20 cellular contexts compared by ENCODE assay signal in genomic region chr1:32263744-32264143, GRCh38. TPM values are rescaled to one million over a fixed set of nuclear protein-coding genes. Genes with fewer than 3 reads are reported as not detected.
A peak's percentile ranks its signal among the peaks of the same experiment; 100 is the strongest.
DNase-seq lines count a peak whose midpoint lies in the region; ATAC-seq, FAIRE-seq and TF ChIP-seq lines count a peak whose summit lies in the region.
"Had no signal": no experiment of that assay in that cellular context is flagged by ENCODE, and none has a peak within 500 bp of the region (broad histone marks: within the 10 kb centered on the region; RNA-seq: fewer than 3 reads in every experiment).

No MANE protein-coding gene starts in this region.

- H3K79me2 ChIP-seq in Karpas-422 (ENCODE audit: low read length) (no peaks in the 10 kb centered on the region), K562 (ENCODE audit: control insufficient read depth, insufficient read depth, low read length) (no peaks in the 10 kb centered on the region), H9 (ENCODE audit: insufficient read depth, low read length) (no peaks in the 10 kb centered on the region; the same call in 1 of the 2 replicates)

- TF ChIP-seq CTCF in K562 (IDR thresholded peaks at IDR 0.05 in 2 of 3, conservative IDR thresholded peaks at IDR 0.05 in 1 of 3; ENCODE audit: insufficient read depth in 2 of 3, low read depth in 1 of 3, low read length in 3 of 3) (no peak), H9 (conservative IDR thresholded peaks at IDR 0.05) (no peak), testis (IDR thresholded peaks at IDR 0.05) (no peak)

- WGBS in K562 (ENCODE audit: insufficient coverage, low coverage, missing lambda C conversion rate): 41% methylated on average over 4 of the region's 4 CpGs
- WGBS in H9 (ENCODE audit: extremely low coverage, insufficient read length, low lambda C conversion rate): no CpG with 5 or more reads among the region's 4 CpGs
- WGBS in testis, 2 donors: 89 to 93% methylated on average over 4 of the region's 4 CpGs

- no peaks in the 10 kb centered on the region for H3K9me3 Mint-ChIP-seq in activated naive CD4-positive, alpha-beta T cell treated with anti-CD3 and anti-CD28 coated beads for 36 hours
- no peaks in the 10 kb centered on the region; a peak in 1 of 5 replicates for H3K9me3 Mint-ChIP-seq in H9
- H3K9me3 Mint-ChIP-seq: endodermal cell had no signal

- H4K5ac ChIP-seq in H9 (ENCODE audit: insufficient read length, low read depth, low read length): no peak overlapping the region

- H3K27me3 ChIP-seq in Karpas-422 (ENCODE audit: low read length) (no peaks in the 10 kb centered on the region), K562 (ENCODE audit: control insufficient read depth in 2 of 2, insufficient read depth in 2 of 2, low read length in 2 of 2) (no peaks in the 10 kb centered on the region), H9 (ENCODE audit: insufficient read depth, low read length) (no peaks in the 10 kb centered on the region), testis (no peaks in the 10 kb centered on the region)
- H3K27me3 ChIP-seq: breast epithelium, gastroesophageal sphincter, upper lobe of left lung had no signal

- ATAC-seq in K562: peak; percentile 56
- ATAC-seq in GM19397 (IDR thresholded peaks at IDR 0.05; ENCODE audit: unreplicated experiment): no peak
- ATAC-seq: gastroesophageal sphincter, HepG2 had no signal

- no peak for TF ChIP-seq POLR2A in K562 (conservative IDR thresholded peaks at IDR 0.05)
- no peak for TF ChIP-seq POLR2A in testis (IDR thresholded peaks at IDR 0.05)

- H3K9me2 ChIP-seq in Karpas-422 (replicated peaks; ENCODE audit: insufficient read depth, low read length): no peaks in the 10 kb centered on the region

- intact Hi-C loops in activated naive CD4-positive, alpha-beta T cell treated with anti-CD3 and anti-CD28 coated beads for 36 hours (cut with micrococcal nuclease): loop anchor here (1.0 kb wide), 2 partner anchors 10 kb away; no protein-coding TSS in a partner anchor
- intact Hi-C loops in K562 (cut with micrococcal nuclease) (no loop called here), testis (cut with DNase I; ENCODE audit: low total_unique reads) (no loop called here)

- no peak for TF ChIP-seq RAD21 in K562 (CRISPR knock-in tag; conservative IDR thresholded peaks at IDR 0.05 in 1 of 2, IDR thresholded peaks at IDR 0.05 in 1 of 2)

- CTCF ChIA-PET in activated naive CD4-positive, alpha-beta T cell treated with anti-CD3 and anti-CD28 coated beads for 36 hours (lab: Charles Lee): interaction anchor here (1.3 kb wide), 1 partner anchor 15 kb away, joined by 6 read pairs; no protein-coding TSS in a partner anchor
- CTCF ChIA-PET in K562 (lab: Yijun Ruan, JAX; ENCODE audit: low intra/inter-chr PET ratio): no interaction called here

- no peak for TF ChIP-seq EP300 in K562 (IDR thresholded peaks at IDR 0.05; ENCODE audit: low read length)

- H3K4me1 ChIP-seq in Karpas-422 (ENCODE audit: low read length): peaks cover 29% of the 10 kb centered on the region
- peaks cover 0 to 9% of the 10 kb centered on the region in 2 experiments; a peak in 2 of 5 replicates for H3K4me1 ChIP-seq in K562 (replicated peaks in 1 of 2; ENCODE audit: control insufficient read depth in 2 of 2, insufficient read depth in 2 of 2, low read length in 2 of 2)
- H3K4me1 ChIP-seq in H9 (ENCODE audit: insufficient read depth, low read length): no peaks in the 10 kb centered on the region
- no peaks in the 10 kb centered on the region for H3K4me1 ChIP-seq in testis
- H3K4me1 ChIP-seq: breast epithelium, gastroesophageal sphincter, prostate gland had no signal

- peak overlapping the region; percentile 30; the same call in 1 of the 2 replicates for H3K4me3 ChIP-seq in Karpas-422 (ENCODE audit: low read length)
- H3K4me3 ChIP-seq in K562: no peak overlapping the region
- no peak overlapping the region for H3K4me3 ChIP-seq in testis
- H3K4me3 ChIP-seq: breast epithelium, gastroesophageal sphincter, prostate gland, upper lobe of left lung had no signal

- POLR2A ChIA-PET in K562 (lab: Yijun Ruan, JAX): no interaction called here

- H4K91ac ChIP-seq in H9 (ENCODE audit: insufficient read length, low read depth, low read length): no peak overlapping the region

- no peak for FAIRE-seq in K562 (lab: Jason Lieb, UNC)
- FAIRE-seq: HepG2, islet of Langerhans, TTC549 had no signal

- peak; percentile 48 for DNase-seq in activated naive CD4-positive, alpha-beta T cell treated with anti-CD3 and anti-CD28 coated beads for 36 hours
- DNase-seq in activated naive CD4-positive, alpha-beta T cell treated with anti-CD3 and anti-CD28 coated beads, Interleukin-2, amount 50 U/mL, for 16 hours: no peak
- DNase-seq in Karpas-422 (peak; percentile 79), K562 (ENCODE audit: extremely low read depth in 1 of 4, low spot score in 3 of 4) (peak in 1 of 4 experiments; percentile 5), H9 (no peak), testis (no peak), NCI-H446 (lab: John Stamatoyannopoulos, UW) (no peak)
- DNase-seq: endodermal cell; NCI-H1694; NCI-H526 treated with DMSO at 0.1 percent for 48 hours; stimulated activated CD4-positive, alpha-beta T cell treated with anti-CD3 and anti-CD28 coated beads, Interleukin-15, amount 100 ng/mL, for 24 hours; upper lobe of left lung had no signal

- no peaks in the 10 kb centered on the region for H3K79me1 ChIP-seq in H9 (ENCODE audit: insufficient read depth, low read depth, low read length, poor library complexity, severe bottlenecking)

- H4K8ac ChIP-seq in H9 (replicated peaks; ENCODE audit: insufficient read length, low read depth, low read length): no peak overlapping the region

- no peak overlapping the region for H3K23ac ChIP-seq in H9 (ENCODE audit: insufficient read length, low read depth, low read length)

- in situ Hi-C loops in K562 (cut with MboI): no loop called here

- H3K4ac ChIP-seq in H9 (ENCODE audit: low read depth, low read length): no peak overlapping the region

- no peak overlapping the region for H3K4me3 Mint-ChIP-seq in activated naive CD4-positive, alpha-beta T cell treated with anti-CD3 and anti-CD28 coated beads for 36 hours
- H3K4me3 Mint-ChIP-seq in H9: no peak overlapping the region
- H3K4me3 Mint-ChIP-seq: endodermal cell had no signal

- H3K4me2 ChIP-seq in Karpas-422 (ENCODE audit: low read depth, low read length, poor library complexity, severe bottlenecking) (peak overlapping the region; percentile 66), K562 (ENCODE audit: insufficient read depth, low read length) (no peak overlapping the region), H9 (ENCODE audit: insufficient read depth, insufficient read length, low read length) (no peak overlapping the region)

- no peak overlapping the region for H3K18ac ChIP-seq in H9 (ENCODE audit: insufficient read length, low read depth, low read length)

- no TSS peak for BruUV-seq in K562 (replicated peaks; lab: Mats Ljungman, UMichigan)

- H3K9me3 ChIP-seq in Karpas-422 (ENCODE audit: low read length) (no peaks in the 10 kb centered on the region), K562 (replicated peaks; ENCODE audit: control insufficient read depth, insufficient read depth, low read depth, low read length) (no peaks in the 10 kb centered on the region), H9 (ENCODE audit: control insufficient read depth, low read depth, low read length) (no peaks in the 10 kb centered on the region), testis (no peaks in the 10 kb centered on the region)
- H3K9me3 ChIP-seq: breast epithelium, gastroesophageal sphincter, prostate gland, upper lobe of left lung had no signal

- no peaks in the 10 kb centered on the region for H3K23me2 ChIP-seq in H9 (ENCODE audit: insufficient read length, low read depth, low read length, poor library complexity, severe bottlenecking)

- H3K9ac ChIP-seq in Karpas-422 (ENCODE audit: low read length): peak overlapping the region; percentile 39; the same call in 1 of the 2 replicates
- no peak overlapping the region for H3K9ac ChIP-seq in K562 (ENCODE audit: insufficient read depth in 1 of 2, low read depth in 2 of 2, low read length in 2 of 2)
- no peak overlapping the region for H3K9ac ChIP-seq in H9 (ENCODE audit: extremely low read depth, insufficient read length, low read length)

- H2AK5ac ChIP-seq in H9 (ENCODE audit: insufficient read length, low read length): no peak overlapping the region

- H2BK5ac ChIP-seq in H9 (ENCODE audit: insufficient read length, low read length): no peak overlapping the region

- no peak overlapping the region for H3T11ph ChIP-seq in H9 (ENCODE audit: low read length)

- H3K36me3 ChIP-seq in Karpas-422 (ENCODE audit: insufficient read depth, low read length): no peaks in the 10 kb centered on the region
- no peaks in the 10 kb centered on the region for H3K36me3 ChIP-seq in K562 (ENCODE audit: control insufficient read depth, insufficient read depth, low read length)
- H3K36me3 ChIP-seq in testis (ENCODE audit: low read depth, missing control alignments): no peaks in the 10 kb centered on the region
- H3K36me3 ChIP-seq: breast epithelium, gastroesophageal sphincter, prostate gland, upper lobe of left lung had no signal

- H3K9me1 ChIP-seq in K562 (ENCODE audit: control insufficient read depth, insufficient read depth, low read length): no peaks in the 10 kb centered on the region

- H2BK120ac ChIP-seq in H9 (ENCODE audit: low read depth, low read length, poor library complexity, severe bottlenecking): no peak overlapping the region

- H3K14ac ChIP-seq in H9 (ENCODE audit: insufficient read depth, low read length): no peak overlapping the region

- H3K36me3 Mint-ChIP-seq in activated naive CD4-positive, alpha-beta T cell treated with anti-CD3 and anti-CD28 coated beads for 36 hours (ENCODE audit: low read depth): peaks cover 23% of the 10 kb centered on the region
- no peaks in the 10 kb centered on the region for H3K36me3 Mint-ChIP-seq in H9 (ENCODE audit: insufficient read depth in 1 of 3, low read depth in 3 of 3)

- no peak overlapping the region for H2BK20ac ChIP-seq in H9 (ENCODE audit: low read depth, low read length, poor library complexity, severe bottlenecking)

- H3K56ac ChIP-seq in H9 (ENCODE audit: insufficient read length, low read depth, low read length): no peak overlapping the region

- H3K27ac Mint-ChIP-seq in activated naive CD4-positive, alpha-beta T cell treated with anti-CD3 and anti-CD28 coated beads for 36 hours: peak overlapping the region; percentile 89
- H3K27ac Mint-ChIP-seq in H9: no peak overlapping the region
- H3K27ac Mint-ChIP-seq: endodermal cell had no signal

- H2AFZ ChIP-seq in Karpas-422 (ENCODE audit: low read length) (peak overlapping the region; percentile 38), K562 (ENCODE audit: low read depth, low read length) (no peak overlapping the region), H9 (ENCODE audit: low read length) (no peak overlapping the region)

- H3K27me3 Mint-ChIP-seq in activated naive CD4-positive, alpha-beta T cell treated with anti-CD3 and anti-CD28 coated beads for 36 hours (ENCODE audit: low read depth): no peaks in the 10 kb centered on the region
- H3K27me3 Mint-ChIP-seq in H9 (ENCODE audit: low read depth): no peaks in the 10 kb centered on the region; the same call in 1 of the 2 replicates

- no peak overlapping the region for H2BK12ac ChIP-seq in H9 (ENCODE audit: insufficient read length, low read depth, low read length)

- H3K4me1 Mint-ChIP-seq in activated naive CD4-positive, alpha-beta T cell treated with anti-CD3 and anti-CD28 coated beads for 36 hours (ENCODE audit: low read depth): peaks cover 54% of the 10 kb centered on the region
- H3K4me1 Mint-ChIP-seq in H9: peaks cover 4 to 16% of the 10 kb centered on the region in 2 experiments
- H3K4me1 Mint-ChIP-seq: endodermal cell had no signal

- H3K27ac ChIP-seq in Karpas-422 (ENCODE audit: low read length) (peak overlapping the region; percentile 72), K562 (ENCODE audit: extremely low read depth, low read depth, low read length) (no peak overlapping the region), H9 (ENCODE audit: insufficient read length, low read depth, low read length) (no peak overlapping the region), testis (no peak overlapping the region)
- H3K27ac ChIP-seq: breast epithelium, gastroesophageal sphincter, prostate gland, upper lobe of left lung had no signal

- no peak overlapping the region for H2BK15ac ChIP-seq in H9 (ENCODE audit: low read depth, low read length)

- H4K20me1 ChIP-seq in Karpas-422 (ENCODE audit: insufficient read depth, low read depth, low read length) (no peaks in the 10 kb centered on the region), K562 (replicated peaks; ENCODE audit: control insufficient read depth, insufficient read depth, low read length) (no peaks in the 10 kb centered on the region), H9 (ENCODE audit: control insufficient read depth, insufficient read depth, insufficient read length) (no peaks in the 10 kb centered on the region)

RNA-seq across cellular contexts. Expression of gene LCK, which starts 12.7 kb away (rescaled TPM):
- 100 to 1,000 TPM; 156 to 164 TPM for total RNA-seq in activated naive CD4-positive, alpha-beta T cell treated with anti-CD3 and anti-CD28 coated beads for 36 hours
- total RNA-seq in Karpas-422 (2014; rRNA removed; shearing (Covaris generic); ENCODE audit: low replicate concordance): 12.0 and 26.1 TPM in 2 replicates
- not detected in 2 replicates for total RNA-seq in K562 (2011; cell fraction: chromatin; rRNA removed; ENCODE audit: low replicate concordance)
- not detected in 2 replicates for total RNA-seq in K562 (2011; cell fraction: nucleolus; rRNA removed)
- 0.81 TPM in 1 of 2 replicates, not detected in the other for total RNA-seq in K562 (2011; cell fraction: nucleoplasm; rRNA removed)
- total RNA-seq in K562 (2014; rRNA removed) (0.08 TPM in 1 of 2 replicates, not detected in the other), K562 (2014; rRNA removed; fragmentation: Illumina TruSeq; extraction: Trizol) (0.13 TPM in 1 of 2 replicates, not detected in the other), K562 (2015; rRNA removed; fragmentation: Illumina TruSeq; extraction: Trizol) (not detected in 2 replicates), K562 (2021) (0.38 and 0.47 TPM in 2 replicates), H9 (2021) (37.0 and 37.6 TPM in 2 replicates), testis (1 to 10 TPM in 1 of 2 donors, under 1 TPM in 1; 0.79 to 3.2 TPM)
- polyA plus RNA-seq in K562 (2011; rRNA removed) (not detected in 2 replicates), K562 (2014; fragmentation: Illumina TruSeq; extraction: Trizol) (0.04 TPM in 1 of 2 replicates, not detected in the other), K562 (2014; fragmentation: Nextera tagmentation; extraction: Ambion mirVana) (not detected), K562 (2014; rRNA removed) (0.13 TPM in 1 of 2 replicates, not detected in the other), testis (ENCODE audit: insufficient read depth, low read depth, low replicate concordance) (4.3 TPM)
- not detected in 2 replicates for polyA plus RNA-seq in K562 (2011; cell fraction: cytosol; rRNA removed)
- 0.41 TPM in 1 of 2 replicates, not detected in the other for polyA plus RNA-seq in K562 (2011; cell fraction: nucleus; rRNA removed)
- not detected in 2 replicates for polyA plus RNA-seq in K562 (2012)
- polyA minus RNA-seq in K562 (2011; rRNA and poly(A)+ RNA removed): not detected in 2 replicates
- polyA minus RNA-seq in K562 (2011; cell fraction: cytosol; rRNA and poly(A)+ RNA removed): not detected in 2 replicates
- polyA minus RNA-seq in K562 (2011; cell fraction: nucleus; rRNA and poly(A)+ RNA removed): not detected in 2 replicates

RNA-seq across cellular contexts. Expression of gene FAM167B, which starts 16.7 kb away (rescaled TPM):
- under 1 TPM; 0.38 to 0.42 TPM for total RNA-seq in activated naive CD4-positive, alpha-beta T cell treated with anti-CD3 and anti-CD28 coated beads for 36 hours
- total RNA-seq in Karpas-422 (2014; rRNA removed; shearing (Covaris generic); ENCODE audit: low replicate concordance): 1.5 TPM in 1 of 2 replicates, not detected in the other
- not detected in 2 replicates for total RNA-seq in K562 (2011; cell fraction: chromatin; rRNA removed; ENCODE audit: low replicate concordance)
- total RNA-seq in K562 (2011; cell fraction: nucleolus; rRNA removed): 0.33 TPM in 1 of 2 replicates, not detected in the other
- total RNA-seq in K562 (2011; cell fraction: nucleoplasm; rRNA removed): not detected in 2 replicates
- not detected in 2 replicates for total RNA-seq in K562 (2014; rRNA removed)
- total RNA-seq in K562 (2014; rRNA removed; fragmentation: Illumina TruSeq; extraction: Trizol): not detected in 2 replicates
- not detected in 2 replicates for total RNA-seq in K562 (2015; rRNA removed; fragmentation: Illumina TruSeq; extraction: Trizol)
- not detected in 2 replicates for total RNA-seq in K562 (2021)
- polyA plus RNA-seq in K562 (2011; rRNA removed): not detected in 2 replicates
- polyA plus RNA-seq in K562 (2011; cell fraction: cytosol; rRNA removed): not detected in 2 replicates
- not detected in 2 replicates for polyA plus RNA-seq in K562 (2011; cell fraction: nucleus; rRNA removed)
- polyA plus RNA-seq in K562 (2012): not detected in 2 replicates
- not detected in 2 replicates for polyA plus RNA-seq in K562 (2014; fragmentation: Illumina TruSeq; extraction: Trizol)
- not detected for polyA plus RNA-seq in K562 (2014; fragmentation: Nextera tagmentation; extraction: Ambion mirVana)
- not detected in 2 replicates for polyA plus RNA-seq in K562 (2014; rRNA removed)
- polyA minus RNA-seq in K562 (2011; rRNA and poly(A)+ RNA removed): not detected in 2 replicates
- polyA minus RNA-seq in K562 (2011; cell fraction: cytosol; rRNA and poly(A)+ RNA removed): not detected in 2 replicates
- polyA minus RNA-seq in K562 (2011; cell fraction: nucleus; rRNA and poly(A)+ RNA removed): not detected in 2 replicates
- 1.5 and 2.1 TPM in 2 replicates for total RNA-seq in H9 (2021)
- 1 to 10 TPM in 1 of 2 donors, under 1 TPM in 1; 0.99 to 1.6 TPM for total RNA-seq in testis
- polyA plus RNA-seq in testis (ENCODE audit: insufficient read depth, low read depth, low replicate concordance): 1.6 TPM
- total RNA-seq: Daoy had no signal

RNA-seq across cellular contexts. Expression of gene HDAC1, which starts 28.1 kb away (rescaled TPM):
- 100 to 1,000 TPM; 111 to 120 TPM for total RNA-seq in activated naive CD4-positive, alpha-beta T cell treated with anti-CD3 and anti-CD28 coated beads for 36 hours
- 201 and 257 TPM in 2 replicates for total RNA-seq in Karpas-422 (2014; rRNA removed; shearing (Covaris generic); ENCODE audit: low replicate concordance)
- 321 and 515 TPM in 2 replicates for total RNA-seq in K562 (2011; cell fraction: chromatin; rRNA removed; ENCODE audit: low replicate concordance)
- total RNA-seq in K562 (2011; cell fraction: nucleolus; rRNA removed): 309 and 314 TPM in 2 replicates
- 269 and 306 TPM in 2 replicates for total RNA-seq in K562 (2011; cell fraction: nucleoplasm; rRNA removed)
- total RNA-seq in K562 (2014; rRNA removed) (169 and 182 TPM in 2 replicates), K562 (2014; rRNA removed; fragmentation: Illumina TruSeq; extraction: Trizol) (193 and 197 TPM in 2 replicates), K562 (2015; rRNA removed; fragmentation: Illumina TruSeq; extraction: Trizol) (169 and 180 TPM in 2 replicates), K562 (2021) (182 and 185 TPM in 2 replicates), H9 (2021) (162 and 174 TPM in 2 replicates), testis (10 to 100 TPM; 83.1 to 99.2 TPM)
- polyA plus RNA-seq in K562 (2011; rRNA removed) (384 and 397 TPM in 2 replicates), K562 (2014; fragmentation: Illumina TruSeq; extraction: Trizol) (213 and 224 TPM in 2 replicates), K562 (2014; fragmentation: Nextera tagmentation; extraction: Ambion mirVana) (100 to 1,000 TPM; 183 to 205 TPM), K562 (2014; rRNA removed) (210 and 239 TPM in 2 replicates), testis (ENCODE audit: insufficient read depth, low read depth, low replicate concordance) (91.6 TPM)
- polyA plus RNA-seq in K562 (2011; cell fraction: cytosol; rRNA removed): 176 and 327 TPM in 2 replicates
- 496 and 637 TPM in 2 replicates for polyA plus RNA-seq in K562 (2011; cell fraction: nucleus; rRNA removed)
- 225 and 429 TPM in 2 replicates for polyA plus RNA-seq in K562 (2012)
- polyA minus RNA-seq in K562 (2011; rRNA and poly(A)+ RNA removed): 318 and 361 TPM in 2 replicates
- 89.8 and 90.4 TPM in 2 replicates for polyA minus RNA-seq in K562 (2011; cell fraction: cytosol; rRNA and poly(A)+ RNA removed)
- polyA minus RNA-seq in K562 (2011; cell fraction: nucleus; rRNA and poly(A)+ RNA removed): 144 and 207 TPM in 2 replicates

RNA-seq across cellular contexts. Expression of gene EIF3I, which starts 41.5 kb away (rescaled TPM):
- total RNA-seq in activated naive CD4-positive, alpha-beta T cell treated with anti-CD3 and anti-CD28 coated beads for 36 hours: 100 to 1,000 TPM; 382 to 391 TPM
- total RNA-seq in Karpas-422 (2014; rRNA removed; shearing (Covaris generic); ENCODE audit: low replicate concordance): 178 and 213 TPM in 2 replicates
- total RNA-seq in K562 (2011; cell fraction: chromatin; rRNA removed; ENCODE audit: low replicate concordance): 50.6 and 100.0 TPM in 2 replicates
- total RNA-seq in K562 (2011; cell fraction: nucleolus; rRNA removed): 121 and 134 TPM in 2 replicates
- total RNA-seq in K562 (2011; cell fraction: nucleoplasm; rRNA removed): 115 and 118 TPM in 2 replicates
- total RNA-seq in K562 (2014; rRNA removed) (472 and 537 TPM in 2 replicates), K562 (2014; rRNA removed; fragmentation: Illumina TruSeq; extraction: Trizol) (678 and 704 TPM in 2 replicates), K562 (2015; rRNA removed; fragmentation: Illumina TruSeq; extraction: Trizol) (535 and 541 TPM in 2 replicates), K562 (2021) (383 and 414 TPM in 2 replicates), H9 (2021) (222 and 224 TPM in 2 replicates), testis (100 to 1,000 TPM in 1 of 2 donors, 10 to 100 TPM in 1; 97.7 to 140 TPM)
- polyA plus RNA-seq in K562 (2011; rRNA removed) (527 and 635 TPM in 2 replicates), K562 (2014; fragmentation: Illumina TruSeq; extraction: Trizol) (942 and 1,045 TPM in 2 replicates), K562 (2014; fragmentation: Nextera tagmentation; extraction: Ambion mirVana) (1,000 to 10,000 TPM; 1,337 to 1,526 TPM), K562 (2014; rRNA removed) (477 and 567 TPM in 2 replicates), testis (ENCODE audit: insufficient read depth, low read depth, low replicate concordance) (140 TPM)
- polyA plus RNA-seq in K562 (2011; cell fraction: cytosol; rRNA removed): 872 and 984 TPM in 2 replicates
- 91.5 and 111 TPM in 2 replicates for polyA plus RNA-seq in K562 (2011; cell fraction: nucleus; rRNA removed)
- polyA plus RNA-seq in K562 (2012): 448 and 511 TPM in 2 replicates
- polyA minus RNA-seq in K562 (2011; rRNA and poly(A)+ RNA removed): 821 and 928 TPM in 2 replicates
- polyA minus RNA-seq in K562 (2011; cell fraction: cytosol; rRNA and poly(A)+ RNA removed): 319 and 347 TPM in 2 replicates
- polyA minus RNA-seq in K562 (2011; cell fraction: nucleus; rRNA and poly(A)+ RNA removed): 68.9 and 81.6 TPM in 2 replicates

RNA-seq across cellular contexts. Expression of gene TMEM234, which starts 41.6 kb away (rescaled TPM):
- total RNA-seq in activated naive CD4-positive, alpha-beta T cell treated with anti-CD3 and anti-CD28 coated beads for 36 hours: 1 to 10 TPM; 5.1 to 6.4 TPM
- 11.2 and 11.6 TPM in 2 replicates for total RNA-seq in Karpas-422 (2014; rRNA removed; shearing (Covaris generic); ENCODE audit: low replicate concordance)
- total RNA-seq in K562 (2011; cell fraction: chromatin; rRNA removed; ENCODE audit: low replicate concordance): 56.9 and 137 TPM in 2 replicates
- 60.9 and 62.4 TPM in 2 replicates for total RNA-seq in K562 (2011; cell fraction: nucleolus; rRNA removed)
- 56.3 and 58.4 TPM in 2 replicates for total RNA-seq in K562 (2011; cell fraction: nucleoplasm; rRNA removed)
- total RNA-seq in K562 (2014; rRNA removed) (5.0 and 8.6 TPM in 2 replicates), K562 (2014; rRNA removed; fragmentation: Illumina TruSeq; extraction: Trizol) (8.3 and 8.4 TPM in 2 replicates), K562 (2015; rRNA removed; fragmentation: Illumina TruSeq; extraction: Trizol) (7.6 and 7.8 TPM in 2 replicates), K562 (2021) (12.1 and 14.1 TPM in 2 replicates), H9 (2021) (19.5 and 19.7 TPM in 2 replicates), testis (10 to 100 TPM; 35.9 to 58.3 TPM)
- polyA plus RNA-seq in K562 (2011; rRNA removed) (7.7 and 9.0 TPM in 2 replicates), K562 (2014; fragmentation: Illumina TruSeq; extraction: Trizol) (7.2 and 7.3 TPM in 2 replicates), K562 (2014; fragmentation: Nextera tagmentation; extraction: Ambion mirVana) (1 to 10 TPM; 6.2 to 6.8 TPM), K562 (2014; rRNA removed) (10.4 and 12.9 TPM in 2 replicates), testis (ENCODE audit: insufficient read depth, low read depth, low replicate concordance) (31.8 TPM)
- 8.2 and 9.2 TPM in 2 replicates for polyA plus RNA-seq in K562 (2011; cell fraction: cytosol; rRNA removed)
- polyA plus RNA-seq in K562 (2011; cell fraction: nucleus; rRNA removed): 47.7 and 56.1 TPM in 2 replicates
- 13.3 and 20.9 TPM in 2 replicates for polyA plus RNA-seq in K562 (2012)
- polyA minus RNA-seq in K562 (2011; rRNA and poly(A)+ RNA removed): 13.7 and 15.3 TPM in 2 replicates
- polyA minus RNA-seq in K562 (2011; cell fraction: cytosol; rRNA and poly(A)+ RNA removed): 4.9 and 6.8 TPM in 2 replicates
- polyA minus RNA-seq in K562 (2011; cell fraction: nucleus; rRNA and poly(A)+ RNA removed): 20.2 and 22.9 TPM in 2 replicates

Comparison
In these comparisons a context has a peak if more than half of its experiments do, and no peak if none do; other contexts are left out.
1. DNase-seq: peak in activated naive CD4-positive, alpha-beta T cell treated with anti-CD3 and anti-CD28 coated beads for 36 hours (single experiment) and Karpas-422 (single experiment); none in activated naive CD4-positive, alpha-beta T cell treated with anti-CD3 and anti-CD28 coated beads, Interleukin-2, amount 50 U/mL, for 16 hours (single experiment), H9 (single experiment), testis (single experiment) and NCI-H446 (0 of 2).